In the genomic region with DNA sequence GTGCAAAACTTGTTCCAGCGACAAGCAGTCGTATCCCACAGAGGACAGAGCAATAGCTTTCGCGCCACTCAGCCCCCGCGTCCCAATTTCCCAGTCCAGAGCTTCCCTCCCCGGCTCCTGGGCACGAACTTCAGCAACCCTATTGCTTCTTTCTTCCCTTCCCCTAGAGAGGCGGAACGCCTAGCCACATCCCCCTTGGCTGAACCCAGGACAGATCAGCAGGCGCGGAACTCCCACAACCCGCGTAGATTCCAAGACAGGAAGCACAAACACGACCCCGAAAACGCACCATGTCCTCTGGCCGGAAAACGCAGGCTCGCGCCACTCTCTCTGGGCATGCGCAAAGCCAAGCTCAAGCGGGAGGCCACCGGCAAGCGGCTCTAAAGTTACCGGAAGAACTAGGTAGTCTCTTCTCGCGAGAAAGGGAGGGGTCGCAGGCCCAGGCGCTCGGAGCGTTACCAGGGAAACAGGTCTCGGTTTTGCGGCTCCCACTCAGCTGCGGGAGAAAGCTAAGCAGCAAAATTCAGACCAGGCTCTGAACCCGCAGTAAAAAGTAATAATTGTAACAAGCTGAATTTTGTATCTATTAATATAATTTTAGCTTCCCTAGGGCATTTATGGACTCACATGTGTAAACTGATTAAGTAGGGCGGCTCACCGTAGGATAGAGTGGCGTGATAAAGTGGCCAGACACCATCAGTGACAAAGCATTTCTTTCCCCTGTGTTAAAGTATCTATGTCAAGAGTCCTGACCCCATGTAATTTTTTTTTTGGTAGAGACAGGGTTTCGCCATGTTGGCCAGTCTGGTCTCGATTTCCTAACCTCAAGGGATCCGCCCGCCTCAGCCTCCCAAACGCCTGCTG, we compare ENCODE assay signal across 1 cellular context.
TF ChIP-seq lines count a peak whose summit lies in the region.

TSS of gene TMEM209 (minus strand) at position 323 of the 864 bp plus-strand sequence. CDS start at position 292, 31 bp downstream.

TF ChIP-seq in HEK293, 187 proteins besides CTCF, POLR2A, EP300 and RAD21 (continued from another document and continues in another):
- TF ChIP-seq, protein P1, sequence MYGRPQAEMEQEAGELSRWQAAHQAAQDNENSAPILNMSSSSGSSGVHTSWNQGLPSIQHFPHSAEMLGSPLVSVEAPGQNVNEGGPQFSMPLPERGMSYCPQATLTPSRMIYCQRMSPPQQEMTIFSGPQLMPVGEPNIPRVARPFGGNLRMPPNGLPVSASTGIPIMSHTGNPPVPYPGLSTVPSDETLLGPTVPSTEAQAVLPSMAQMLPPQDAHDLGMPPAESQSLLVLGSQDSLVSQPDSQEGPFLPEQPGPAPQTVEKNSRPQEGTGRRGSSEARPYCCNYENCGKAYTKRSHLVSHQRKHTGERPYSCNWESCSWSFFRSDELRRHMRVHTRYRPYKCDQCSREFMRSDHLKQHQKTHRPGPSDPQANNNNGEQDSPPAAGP (tag by site-specific recombination; IDR thresholded peaks at IDR 0.05) = no peak; the same call in 1 of the 2 replicates
- TF ChIP-seq ZNF626 (tag by site-specific recombination; IDR thresholded peaks at IDR 0.05) (no peak), ZNF157 (tag by site-specific recombination; IDR thresholded peaks at IDR 0.05) (no peak), ZBTB20 (tag by site-specific recombination; IDR thresholded peaks at IDR 0.05) (0 out of 2 replicates have a peak, but pooled peaks have one; percentile 16), ZNF549 (tag by site-specific recombination; IDR thresholded peaks at IDR 0.05) (no peak), ZNF629 (tag by site-specific recombination; IDR thresholded peaks at IDR 0.05) (peak; percentile 67), PRDM1 (tag by site-specific recombination; IDR thresholded peaks at IDR 0.05) (no peak), ZNF19 (tag by site-specific recombination; IDR thresholded peaks at IDR 0.05; ENCODE audit: low read depth) (no peak), ZNF366 (tag by site-specific recombination; conservative IDR thresholded peaks at IDR 0.05) (no peak), GLI4 (tag by site-specific recombination; IDR thresholded peaks at IDR 0.05) (no peak), ZNF174 (tag by site-specific recombination; IDR thresholded peaks at IDR 0.05) (no peak), WT1 (tag by site-specific recombination; IDR thresholded peaks at IDR 0.05) (peak; percentile 12; the same call in 1 of the 2 replicates), ZNF529 (tag by site-specific recombination; IDR thresholded peaks at IDR 0.05; ENCODE audit: insufficient replicate concordance) (no peak), HOXD13 (CRISPR knock-in tag; IDR thresholded peaks at IDR 0.05; ENCODE audit: borderline replicate concordance) (no peak), EGR2 (tag by site-specific recombination; IDR thresholded peaks at IDR 0.05; ENCODE audit: low read depth) (peak; percentile 37; the same call in 1 of the 2 replicates), MEIS1 (CRISPR knock-in tag; IDR thresholded peaks at IDR 0.05; ENCODE audit: borderline replicate concordance) (no peak), ZNF148 (tag by site-specific recombination; IDR thresholded peaks at IDR 0.05; ENCODE audit: borderline replicate concordance) (no peak), ZXDB (tag by site-specific recombination; IDR thresholded peaks at IDR 0.05) (peak; percentile 75), ZNF837 (tag by site-specific recombination; IDR thresholded peaks at IDR 0.05) (no peak), ZNF23 (tag by site-specific recombination; IDR thresholded peaks at IDR 0.05; ENCODE audit: borderline replicate concordance) (no peak), ZNF416 (tag by site-specific recombination; IDR thresholded peaks at IDR 0.05) (no peak), ZNF621 (tag by site-specific recombination; IDR thresholded peaks at IDR 0.05) (no peak), ZNF350 (tag by site-specific recombination; IDR thresholded peaks at IDR 0.05) (no peak), ZNF791 (tag by site-specific recombination; IDR thresholded peaks at IDR 0.05) (no peak), ZNF571 (tag by site-specific recombination; IDR thresholded peaks at IDR 0.05) (no peak), ZNF302 (tag by site-specific recombination; IDR thresholded peaks at IDR 0.05; ENCODE audit: low read depth) (no peak), GFI1B (tag by site-specific recombination; IDR thresholded peaks at IDR 0.05) (no peak), ZBTB48 (tag by site-specific recombination; IDR thresholded peaks at IDR 0.05) (peak; percentile 34; the same call in 1 of the 2 replicates), TCF7L2 (IDR thresholded peaks at IDR 0.05; ENCODE audit: borderline replicate concordance, low read depth, low read length) (no peak), ZNF112 (tag by site-specific recombination; IDR thresholded peaks at IDR 0.05) (no peak), ZNF140 (tag by site-specific recombination; IDR thresholded peaks at IDR 0.05) (no peak)
- TF ChIP-seq, protein P2, sequence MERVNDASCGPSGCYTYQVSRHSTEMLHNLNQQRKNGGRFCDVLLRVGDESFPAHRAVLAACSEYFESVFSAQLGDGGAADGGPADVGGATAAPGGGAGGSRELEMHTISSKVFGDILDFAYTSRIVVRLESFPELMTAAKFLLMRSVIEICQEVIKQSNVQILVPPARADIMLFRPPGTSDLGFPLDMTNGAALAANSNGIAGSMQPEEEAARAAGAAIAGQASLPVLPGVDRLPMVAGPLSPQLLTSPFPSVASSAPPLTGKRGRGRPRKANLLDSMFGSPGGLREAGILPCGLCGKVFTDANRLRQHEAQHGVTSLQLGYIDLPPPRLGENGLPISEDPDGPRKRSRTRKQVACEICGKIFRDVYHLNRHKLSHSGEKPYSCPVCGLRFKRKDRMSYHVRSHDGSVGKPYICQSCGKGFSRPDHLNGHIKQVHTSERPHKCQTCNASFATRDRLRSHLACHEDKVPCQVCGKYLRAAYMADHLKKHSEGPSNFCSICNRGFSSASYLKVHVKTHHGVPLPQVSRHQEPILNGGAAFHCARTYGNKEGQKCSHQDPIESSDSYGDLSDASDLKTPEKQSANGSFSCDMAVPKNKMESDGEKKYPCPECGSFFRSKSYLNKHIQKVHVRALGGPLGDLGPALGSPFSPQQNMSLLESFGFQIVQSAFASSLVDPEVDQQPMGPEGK (tag by site-specific recombination; IDR thresholded peaks at IDR 0.05) = 0 out of 2 replicates have a peak, but pooled peaks have one; percentile 55
- TF ChIP-seq, protein P3, sequence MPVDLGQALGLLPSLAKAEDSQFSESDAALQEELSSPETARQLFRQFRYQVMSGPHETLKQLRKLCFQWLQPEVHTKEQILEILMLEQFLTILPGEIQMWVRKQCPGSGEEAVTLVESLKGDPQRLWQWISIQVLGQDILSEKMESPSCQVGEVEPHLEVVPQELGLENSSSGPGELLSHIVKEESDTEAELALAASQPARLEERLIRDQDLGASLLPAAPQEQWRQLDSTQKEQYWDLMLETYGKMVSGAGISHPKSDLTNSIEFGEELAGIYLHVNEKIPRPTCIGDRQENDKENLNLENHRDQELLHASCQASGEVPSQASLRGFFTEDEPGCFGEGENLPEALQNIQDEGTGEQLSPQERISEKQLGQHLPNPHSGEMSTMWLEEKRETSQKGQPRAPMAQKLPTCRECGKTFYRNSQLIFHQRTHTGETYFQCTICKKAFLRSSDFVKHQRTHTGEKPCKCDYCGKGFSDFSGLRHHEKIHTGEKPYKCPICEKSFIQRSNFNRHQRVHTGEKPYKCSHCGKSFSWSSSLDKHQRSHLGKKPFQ (tag by site-specific recombination; IDR thresholded peaks at IDR 0.05) = no peak
- TF ChIP-seq, protein P4, sequence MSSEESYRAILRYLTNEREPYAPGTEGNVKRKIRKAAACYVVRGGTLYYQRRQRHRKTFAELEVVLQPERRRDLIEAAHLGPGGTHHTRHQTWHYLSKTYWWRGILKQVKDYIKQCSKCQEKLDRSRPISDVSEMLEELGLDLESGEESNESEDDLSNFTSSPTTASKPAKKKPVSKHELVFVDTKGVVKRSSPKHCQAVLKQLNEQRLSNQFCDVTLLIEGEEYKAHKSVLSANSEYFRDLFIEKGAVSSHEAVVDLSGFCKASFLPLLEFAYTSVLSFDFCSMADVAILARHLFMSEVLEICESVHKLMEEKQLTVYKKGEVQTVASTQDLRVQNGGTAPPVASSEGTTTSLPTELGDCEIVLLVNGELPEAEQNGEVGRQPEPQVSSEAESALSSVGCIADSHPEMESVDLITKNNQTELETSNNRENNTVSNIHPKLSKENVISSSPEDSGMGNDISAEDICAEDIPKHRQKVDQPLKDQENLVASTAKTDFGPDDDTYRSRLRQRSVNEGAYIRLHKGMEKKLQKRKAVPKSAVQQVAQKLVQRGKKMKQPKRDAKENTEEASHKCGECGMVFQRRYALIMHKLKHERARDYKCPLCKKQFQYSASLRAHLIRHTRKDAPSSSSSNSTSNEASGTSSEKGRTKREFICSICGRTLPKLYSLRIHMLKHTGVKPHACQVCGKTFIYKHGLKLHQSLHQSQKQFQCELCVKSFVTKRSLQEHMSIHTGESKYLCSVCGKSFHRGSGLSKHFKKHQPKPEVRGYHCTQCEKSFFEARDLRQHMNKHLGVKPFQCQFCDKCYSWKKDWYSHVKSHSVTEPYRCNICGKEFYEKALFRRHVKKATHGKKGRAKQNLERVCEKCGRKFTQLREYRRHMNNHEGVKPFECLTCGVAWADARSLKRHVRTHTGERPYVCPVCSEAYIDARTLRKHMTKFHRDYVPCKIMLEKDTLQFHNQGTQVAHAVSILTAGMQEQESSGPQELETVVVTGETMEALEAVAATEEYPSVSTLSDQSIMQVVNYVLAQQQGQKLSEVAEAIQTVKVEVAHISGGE (tag by site-specific recombination; conservative IDR thresholded peaks at IDR 0.05; ENCODE audit: low read depth) = peak; percentile 91
- TF ChIP-seq, protein P5, sequence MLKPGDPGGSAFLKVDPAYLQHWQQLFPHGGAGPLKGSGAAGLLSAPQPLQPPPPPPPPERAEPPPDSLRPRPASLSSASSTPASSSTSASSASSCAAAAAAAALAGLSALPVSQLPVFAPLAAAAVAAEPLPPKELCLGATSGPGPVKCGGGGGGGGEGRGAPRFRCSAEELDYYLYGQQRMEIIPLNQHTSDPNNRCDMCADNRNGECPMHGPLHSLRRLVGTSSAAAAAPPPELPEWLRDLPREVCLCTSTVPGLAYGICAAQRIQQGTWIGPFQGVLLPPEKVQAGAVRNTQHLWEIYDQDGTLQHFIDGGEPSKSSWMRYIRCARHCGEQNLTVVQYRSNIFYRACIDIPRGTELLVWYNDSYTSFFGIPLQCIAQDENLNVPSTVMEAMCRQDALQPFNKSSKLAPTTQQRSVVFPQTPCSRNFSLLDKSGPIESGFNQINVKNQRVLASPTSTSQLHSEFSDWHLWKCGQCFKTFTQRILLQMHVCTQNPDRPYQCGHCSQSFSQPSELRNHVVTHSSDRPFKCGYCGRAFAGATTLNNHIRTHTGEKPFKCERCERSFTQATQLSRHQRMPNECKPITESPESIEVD (tag by site-specific recombination; IDR thresholded peaks at IDR 0.05) = no peak
- TF ChIP-seq, protein P6, sequence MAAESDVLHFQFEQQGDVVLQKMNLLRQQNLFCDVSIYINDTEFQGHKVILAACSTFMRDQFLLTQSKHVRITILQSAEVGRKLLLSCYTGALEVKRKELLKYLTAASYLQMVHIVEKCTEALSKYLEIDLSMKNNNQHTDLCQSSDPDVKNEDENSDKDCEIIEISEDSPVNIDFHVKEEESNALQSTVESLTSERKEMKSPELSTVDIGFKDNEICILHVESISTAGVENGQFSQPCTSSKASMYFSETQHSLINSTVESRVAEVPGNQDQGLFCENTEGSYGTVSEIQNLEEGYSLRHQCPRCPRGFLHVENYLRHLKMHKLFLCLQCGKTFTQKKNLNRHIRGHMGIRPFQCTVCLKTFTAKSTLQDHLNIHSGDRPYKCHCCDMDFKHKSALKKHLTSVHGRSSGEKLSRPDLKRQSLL (tag by site-specific recombination; IDR thresholded peaks at IDR 0.05) = no peak
- TF ChIP-seq, protein P7, sequence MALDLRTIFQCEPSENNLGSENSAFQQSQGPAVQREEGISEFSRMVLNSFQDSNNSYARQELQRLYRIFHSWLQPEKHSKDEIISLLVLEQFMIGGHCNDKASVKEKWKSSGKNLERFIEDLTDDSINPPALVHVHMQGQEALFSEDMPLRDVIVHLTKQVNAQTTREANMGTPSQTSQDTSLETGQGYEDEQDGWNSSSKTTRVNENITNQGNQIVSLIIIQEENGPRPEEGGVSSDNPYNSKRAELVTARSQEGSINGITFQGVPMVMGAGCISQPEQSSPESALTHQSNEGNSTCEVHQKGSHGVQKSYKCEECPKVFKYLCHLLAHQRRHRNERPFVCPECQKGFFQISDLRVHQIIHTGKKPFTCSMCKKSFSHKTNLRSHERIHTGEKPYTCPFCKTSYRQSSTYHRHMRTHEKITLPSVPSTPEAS (tag by site-specific recombination; IDR thresholded peaks at IDR 0.05) = no peak
- TF ChIP-seq, protein P8, sequence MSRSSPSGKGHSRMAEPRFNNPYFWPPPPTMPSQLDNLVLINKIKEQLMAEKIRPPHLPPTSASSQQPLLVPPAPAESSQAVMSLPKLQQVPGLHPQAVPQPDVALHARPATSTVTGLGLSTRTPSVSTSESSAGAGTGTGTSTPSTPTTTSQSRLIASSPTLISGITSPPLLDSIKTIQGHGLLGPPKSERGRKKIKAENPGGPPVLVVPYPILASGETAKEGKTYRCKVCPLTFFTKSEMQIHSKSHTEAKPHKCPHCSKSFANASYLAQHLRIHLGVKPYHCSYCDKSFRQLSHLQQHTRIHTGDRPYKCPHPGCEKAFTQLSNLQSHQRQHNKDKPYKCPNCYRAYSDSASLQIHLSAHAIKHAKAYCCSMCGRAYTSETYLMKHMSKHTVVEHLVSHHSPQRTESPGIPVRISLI (tag by site-specific recombination; IDR thresholded peaks at IDR 0.05) = no peak
- TF ChIP-seq, protein P9, sequence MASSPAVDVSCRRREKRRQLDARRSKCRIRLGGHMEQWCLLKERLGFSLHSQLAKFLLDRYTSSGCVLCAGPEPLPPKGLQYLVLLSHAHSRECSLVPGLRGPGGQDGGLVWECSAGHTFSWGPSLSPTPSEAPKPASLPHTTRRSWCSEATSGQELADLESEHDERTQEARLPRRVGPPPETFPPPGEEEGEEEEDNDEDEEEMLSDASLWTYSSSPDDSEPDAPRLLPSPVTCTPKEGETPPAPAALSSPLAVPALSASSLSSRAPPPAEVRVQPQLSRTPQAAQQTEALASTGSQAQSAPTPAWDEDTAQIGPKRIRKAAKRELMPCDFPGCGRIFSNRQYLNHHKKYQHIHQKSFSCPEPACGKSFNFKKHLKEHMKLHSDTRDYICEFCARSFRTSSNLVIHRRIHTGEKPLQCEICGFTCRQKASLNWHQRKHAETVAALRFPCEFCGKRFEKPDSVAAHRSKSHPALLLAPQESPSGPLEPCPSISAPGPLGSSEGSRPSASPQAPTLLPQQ (tag by site-specific recombination; IDR thresholded peaks at IDR 0.05) = peak; percentile 38; the same call in 1 of the 2 replicates
